Comparison of ENCODE assay signal across 13 cellular contexts in genomic region chr15:48046813-48047483, GRCh38.
A peak's percentile ranks its signal among the peaks of the same experiment; 100 is the strongest.
DNase-seq lines count a peak whose midpoint lies in the region; ATAC-seq and TF ChIP-seq lines count a peak whose summit lies in the region.
"Had no signal": no experiment of that assay in that cellular context is flagged by ENCODE, and none has a peak within 500 bp of the region (broad histone marks: within the 10 kb centered on the region; RNA-seq: fewer than 3 reads in every experiment).

No MANE protein-coding gene starts in this region.

- no peaks in the 10 kb centered on the region for H3K36me3 Mint-ChIP-seq in activated T-helper 17 cell treated with anti-CD3 and anti-CD28 coated beads, Interleukin-2, amount 50 U/mL, for 72 hours (ENCODE audit: low read depth)
- H3K36me3 Mint-ChIP-seq: activated naive CD8-positive, alpha-beta T cell treated with anti-CD3 and anti-CD28 coated beads, Interleukin-2, amount 10 ng/mL, durations not matched to agents 7 days and 5 days had no signal

- intact Hi-C loops in mucosa of descending colon (cut with DNase I, micrococcal nuclease), result no loop called here

- no peaks in the 10 kb centered on the region for H3K9me3 ChIP-seq in mucosa of descending colon

- H3K4me1 Mint-ChIP-seq in activated T-helper 17 cell treated with anti-CD3 and anti-CD28 coated beads, Interleukin-2, amount 50 U/mL, for 72 hours, result no peaks in the 10 kb centered on the region
- H3K4me1 Mint-ChIP-seq: activated naive CD8-positive, alpha-beta T cell treated with anti-CD3 and anti-CD28 coated beads, Interleukin-2, amount 10 ng/mL, durations not matched to agents 7 days and 5 days had no signal

- peaks cover 3% of the 10 kb centered on the region for H3K27me3 Mint-ChIP-seq in activated T-helper 17 cell treated with anti-CD3 and anti-CD28 coated beads, Interleukin-2, amount 50 U/mL, for 72 hours

- peak; percentile 28 for DNase-seq in DMS153 (lab: John Stamatoyannopoulos, UW)
- DNase-seq in NCI-H748 treated with DMSO at 0.1 percent for 48 hours (lab: John Stamatoyannopoulos, UW), result peak; percentile 49
- peak; percentile 50 for DNase-seq in iPS-NIHi7 (ENCODE audit: extremely low spot score)
- DNase-seq in mucosa of descending colon, result no peak
- no peak for DNase-seq in stimulated activated naive CD4-positive, alpha-beta T cell (lab: John Stamatoyannopoulos, UW)
- DNase-seq: activated CD4-positive, CD25-positive, alpha-beta regulatory T cell treated with anti-CD3 and anti-CD28 coated beads, Interleukin-2, amount 50 U/mL, for 72 hours; activated naive CD8-positive, alpha-beta T cell treated with anti-CD3 and anti-CD28 coated beads, Interleukin-2, amount 10 ng/mL, durations not matched to agents 7 days and 5 days; effector memory CD4-positive, alpha-beta T cell; stimulated activated CD4-positive, alpha-beta T cell treated with anti-CD3 and anti-CD28 coated beads, Interleukin-12 subunit alpha, Interleukin-12 subunit beta, amount 100 ng/mL, for 4 hours had no signal

- H3K4me3 ChIP-seq in mucosa of descending colon, result no peak overlapping the region
- H3K4me3 ChIP-seq: cardiac muscle cell had no signal

- TF ChIP-seq CTCF in mucosa of descending colon (IDR thresholded peaks at IDR 0.05), result no peak

- no peak overlapping the region for H3K27ac Mint-ChIP-seq in activated T-helper 17 cell treated with anti-CD3 and anti-CD28 coated beads, Interleukin-2, amount 50 U/mL, for 72 hours
- H3K27ac Mint-ChIP-seq: activated naive CD8-positive, alpha-beta T cell treated with anti-CD3 and anti-CD28 coated beads, Interleukin-2, amount 10 ng/mL, durations not matched to agents 7 days and 5 days had no signal

- H3K36me3 ChIP-seq in mucosa of descending colon (ENCODE audit: low read depth), result no peaks in the 10 kb centered on the region
- H3K36me3 ChIP-seq: cardiac muscle cell had no signal

- peak; percentile 62 for ATAC-seq in HG02885 (IDR thresholded peaks at IDR 0.05; ENCODE audit: poor library complexity, unreplicated experiment)
- ATAC-seq in mucosa of descending colon, result no peak
- no peak for ATAC-seq in activated T-helper 17 cell treated with anti-CD3 and anti-CD28 coated beads, Interleukin-2, amount 50 U/mL, for 72 hours (replicated peaks)
- no peak for ATAC-seq in GM21423 (IDR thresholded peaks at IDR 0.05; ENCODE audit: unreplicated experiment)

- H3K4me1 ChIP-seq in mucosa of descending colon (ENCODE audit: low read depth), result no peaks in the 10 kb centered on the region

- no peaks in the 10 kb centered on the region for H3K9me3 Mint-ChIP-seq in activated T-helper 17 cell treated with anti-CD3 and anti-CD28 coated beads, Interleukin-2, amount 50 U/mL, for 72 hours
- H3K9me3 Mint-ChIP-seq: activated naive CD8-positive, alpha-beta T cell treated with anti-CD3 and anti-CD28 coated beads, Interleukin-2, amount 10 ng/mL, durations not matched to agents 7 days and 5 days had no signal

- no peak overlapping the region for H3K4me3 Mint-ChIP-seq in activated T-helper 17 cell treated with anti-CD3 and anti-CD28 coated beads, Interleukin-2, amount 50 U/mL, for 72 hours
- H3K4me3 Mint-ChIP-seq: activated naive CD8-positive, alpha-beta T cell treated with anti-CD3 and anti-CD28 coated beads, Interleukin-2, amount 10 ng/mL, durations not matched to agents 7 days and 5 days had no signal

Comparison
In these comparisons a context has a peak if more than half of its experiments do, and no peak if none do; other contexts are left out.
1. DNase-seq: peak in DMS153 (single experiment), NCI-H748 treated with DMSO at 0.1 percent for 48 hours (single experiment) and iPS-NIHi7 (single experiment); none in mucosa of descending colon (0 of 3) and stimulated activated naive CD4-positive, alpha-beta T cell (0 of 6).